In the genomic region with DNA sequence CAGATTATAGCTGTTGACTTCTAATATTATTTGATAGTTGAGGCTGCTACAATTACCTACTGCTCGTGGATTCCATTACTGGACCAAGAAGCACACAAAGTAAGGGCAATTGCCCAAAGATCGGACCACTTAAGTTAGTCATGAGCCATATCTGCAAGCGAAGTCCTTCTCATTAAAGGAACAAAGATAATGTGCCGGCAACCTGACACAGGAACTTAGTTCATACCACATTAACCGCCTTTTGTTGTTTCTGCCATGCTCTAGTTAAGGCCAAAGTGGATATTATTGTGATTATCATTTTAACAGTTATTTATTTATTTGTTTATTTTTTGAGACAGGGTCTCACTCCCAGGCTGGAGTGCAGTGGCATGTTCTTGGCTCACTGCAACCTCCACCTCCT, we compare ENCODE assay signal across 22 cellular contexts.
"Had no signal": no experiment of that assay in that cellular context is flagged by ENCODE, and none has a peak within 500 bp of the region (broad histone marks: within the 10 kb centered on the region; RNA-seq: fewer than 3 reads in every experiment).

No MANE protein-coding gene starts in this region.

- H3K36me3 Mint-ChIP-seq: stimulated activated memory B cell treated with anti-CD40 and anti-IgM and Interleukin-4, amounts not matched to agents 10 μg/mL and 1 μg/mL and 100 μg/mL, for 72 hours had no signal

- H3K36me3 ChIP-seq: gastrocnemius medialis, ovary, sigmoid colon, tibial nerve, upper lobe of left lung had no signal

- H3K9me3 Mint-ChIP-seq: memory B cell; nephron progenitor cell; stimulated activated memory B cell treated with anti-CD40 and anti-IgM and Interleukin-4, amounts not matched to agents 10 μg/mL and 1 μg/mL and 100 μg/mL, for 72 hours had no signal

- H3K4me3 Mint-ChIP-seq: memory B cell; nephron progenitor cell; stimulated activated memory B cell treated with anti-CD40 and anti-IgM and Interleukin-4, amounts not matched to agents 10 μg/mL and 1 μg/mL and 100 μg/mL, for 72 hours had no signal

- H3K9me3 ChIP-seq: gastrocnemius medialis, ovary, psoas muscle, sigmoid colon, testis, tibial nerve, upper lobe of left lung had no signal

- H3K27ac Mint-ChIP-seq: memory B cell; nephron progenitor cell; stimulated activated memory B cell treated with anti-CD40 and anti-IgM and Interleukin-4, amounts not matched to agents 10 μg/mL and 1 μg/mL and 100 μg/mL, for 72 hours had no signal

- H3K4me1 Mint-ChIP-seq: nephron progenitor cell had no signal

- H3K27ac ChIP-seq: gastrocnemius medialis, ovary, psoas muscle, sigmoid colon, testis, upper lobe of left lung had no signal

- ATAC-seq: gastrocnemius medialis; left lobe of liver; psoas muscle; right cardiac atrium; stimulated activated memory B cell treated with anti-CD40 and anti-IgM and Interleukin-4, amounts not matched to agents 10 μg/mL and 1 μg/mL and 100 μg/mL, for 72 hours; stimulated activated naive CD8-positive, alpha-beta T cell treated with anti-CD3 and anti-CD28 coated beads, Interleukin-15, Interleukin-2, amounts not matched to agents 100 U/mL and 50 U/mL, for 24 hours had no signal

- H3K27me3 ChIP-seq: gastrocnemius medialis, ovary, sigmoid colon, testis, tibial nerve, upper lobe of left lung had no signal

- DNase-seq: cortex of kidney; gastrocnemius medialis; head of caudate nucleus; kidney; nephron progenitor cell; occipital lobe; ovary; posterior cingulate gyrus; psoas muscle; right cardiac atrium; sigmoid colon; stimulated activated CD4-positive, alpha-beta T cell treated with anti-CD3 and anti-CD28 coated beads, Interleukin-2, amount 100 ng/mL, for 24 hours; stimulated activated CD4-positive, alpha-beta T cell treated with anti-CD3 and anti-CD28 coated beads, Interleukin-4, amount 100 ng/mL, for 24 hours; stimulated activated naive CD8-positive, alpha-beta T cell treated with anti-CD3 and anti-CD28 coated beads, Interleukin-15, Interleukin-2, amounts not matched to agents 100 U/mL and 50 U/mL, for 24 hours; substantia nigra; testis; upper lobe of left lung had no signal

- H3K4me3 ChIP-seq: gastrocnemius medialis, lung, ovary, psoas muscle, sigmoid colon, testis, tibial nerve, upper lobe of left lung had no signal

- H3K4me1 ChIP-seq: gastrocnemius medialis, psoas muscle, sigmoid colon, testis, tibial nerve, upper lobe of left lung had no signal
